Comparison of ENCODE assay signal across 8 cellular contexts in genomic region chr3:196941846-196942225, GRCh38. TPM values are rescaled to one million over a fixed set of nuclear protein-coding genes. Genes with fewer than 3 reads are reported as not detected.
DNase-seq lines count a peak whose midpoint lies in the region; ATAC-seq and TF ChIP-seq lines count a peak whose summit lies in the region.

No MANE protein-coding gene starts in this region.

- H3K27me3 ChIP-seq in heart left ventricle (no peaks in the 10 kb centered on the region), vagina (no peaks in the 10 kb centered on the region)

- POLR2A ChIA-PET in RWPE1 (lab: Yijun Ruan, JAX; ENCODE audit: low non-redundant PET), result interaction anchor here (0.7 kb wide), 1 partner anchor 240 kb away, joined by 3 read pairs; no protein-coding TSS in a partner anchor

- H3K27ac ChIP-seq in RWPE1 (peak overlapping the region; percentile 97), heart left ventricle (peak overlapping the region; percentile 60 to 98 (median 91)), vagina (peak overlapping the region; percentile 84)

- H3K4me3 ChIP-seq in heart left ventricle (peak overlapping the region; percentile 70 to 100 (median 96)), vagina (peak overlapping the region; percentile 88 to 98)

- CTCF ChIA-PET in RWPE1 (lab: Yijun Ruan, JAX), result interaction anchor here (0.6 to 1.6 kb wide), 13 partner anchors 9 to 438 kb away, joined by 3 to 9 read pairs (median 3); partner anchors contain the start of gene PAK2

- H3K4me1 ChIP-seq in heart left ventricle (peaks cover 4 to 38% (median 22%) of the 10 kb centered on the region in 12 donors), vagina (peaks cover 28% of the 10 kb centered on the region)

- H3K36me3 ChIP-seq in heart left ventricle (peaks cover 0 to 49% (median 34%) of the 10 kb centered on the region in 9 donors), vagina (peaks cover 0 to 24% of the 10 kb centered on the region in 2 donors)

- 0% methylated on average over 28 of the region's 28 CpGs for WGBS in heart left ventricle, 4 donors

- ATAC-seq in GM19035 (IDR thresholded peaks at IDR 0.05; ENCODE audit: unreplicated experiment) (peak; percentile 36), HG03378 (IDR thresholded peaks at IDR 0.05; ENCODE audit: unreplicated experiment) (peak; percentile 30), heart left ventricle (peak; percentile 59 to 68 (median 66))

- TF ChIP-seq CTCF in RWPE1 (conservative IDR thresholded peaks at IDR 0.05; ENCODE audit: low read depth), result no peak
- TF ChIP-seq CTCF in heart left ventricle (IDR thresholded peaks at IDR 0.05), result no peak
- no peak for TF ChIP-seq CTCF in vagina (IDR thresholded peaks at IDR 0.05)

- TF ChIP-seq POLR2A in heart left ventricle (IDR thresholded peaks at IDR 0.05), result no peak
- no peak for TF ChIP-seq POLR2A in vagina (IDR thresholded peaks at IDR 0.05)

- no peaks in the 10 kb centered on the region for H3K9me3 ChIP-seq in heart left ventricle
- H3K9me3 ChIP-seq in vagina, result no peaks in the 10 kb centered on the region

- DNase-seq in Ammon's horn (ENCODE audit: low spot score) (peak; percentile 43), RWPE1 (ENCODE audit: low spot score) (peak; percentile 50), heart left ventricle (peak; percentile 32 to 64 (median 55)), renal cortical epithelial cell (ENCODE audit: low read depth) (peak; percentile 33), vagina (ENCODE audit: extremely low spot score in 2 of 2) (no peak)
- DNase-seq in activated naive CD4-positive, alpha-beta T cell treated with Interleukin-2 at 50 U/mL for 16 hours, result peak; percentile 75

- intact Hi-C loops in heart left ventricle (cut with DNase I) (loop anchor here in 6 of 10 donors (1.0 to 10.0 kb wide), 5 partner anchors 27 to 207 kb away; partner anchors contain the start of genes SENP5 (in 6 of the 6), PIGZ (in 2 of the 6) and PAK2 (in 1 of the 6)), vagina (cut with DNase I) (no loop called here)

RNA-seq across cellular contexts. Expression of gene NCBP2, which starts 0.5 kb away (rescaled TPM):
- total RNA-seq in heart left ventricle, result 10 to 100 TPM; 20.7 to 43.8 (median 38.9) TPM
- polyA plus RNA-seq in heart left ventricle, result 10 to 100 TPM; 24.8 to 55.5 TPM
- total RNA-seq in renal cortical epithelial cell, result 76.4 and 94.9 TPM in 2 replicates
- 25.8 TPM for total RNA-seq in vagina

RNA-seq across cellular contexts. Expression of gene PIGZ, which starts 26.8 kb away (rescaled TPM):
- total RNA-seq in heart left ventricle, result 1 to 10 TPM; 5.2 to 8.0 (median 6.5) TPM
- 1 to 10 TPM; 2.3 to 3.4 TPM for polyA plus RNA-seq in heart left ventricle
- total RNA-seq in renal cortical epithelial cell, result 3.0 and 3.1 TPM in 2 replicates
- total RNA-seq in vagina, result 9.8 TPM

Comparison
In these comparisons a context has a peak if more than half of its experiments do, and no peak if none do; other contexts are left out.
1. DNase-seq: peak in Ammon's horn (single experiment), RWPE1 (single experiment), activated naive CD4-positive, alpha-beta T cell treated with Interleukin-2 at 50 U/mL for 16 hours (single experiment), heart left ventricle (5 of 5) and renal cortical epithelial cell (single experiment); none in vagina (0 of 2).
2. Peak in every context shown above with its lines, with median percentiles within 50 percentile points of each other: ATAC-seq and H3K27ac ChIP-seq.